ENCODE assay signal across 8 cellular contexts in genomic region chr1:44775930-44776748, GRCh38. TPM values are rescaled to one million over a fixed set of nuclear protein-coding genes. Genes with fewer than 3 reads are reported as not detected.
A peak's percentile ranks its signal among the peaks of the same experiment; 100 is the strongest.
DNase-seq lines count a peak whose midpoint lies in the region; ATAC-seq and TF ChIP-seq lines count a peak whose summit lies in the region.

No MANE protein-coding gene starts in this region.

- H3K27me3 ChIP-seq in neural cell (ENCODE audit: insufficient read depth, low read depth, low read length): no peaks in the 10 kb centered on the region

- H3K36me3 ChIP-seq in neural cell (ENCODE audit: insufficient read depth, low read length): no peaks in the 10 kb centered on the region

- no peak for TF ChIP-seq EP300 in neural cell (conservative IDR thresholded peaks at IDR 0.05; ENCODE audit: poor library complexity, severe bottlenecking)

- H3K9me3 ChIP-seq in neural cell (ENCODE audit: low read length): no peaks in the 10 kb centered on the region

- H3K9me2 ChIP-seq in neural cell (ENCODE audit: insufficient read depth, low read length): no peaks in the 10 kb centered on the region

- TF ChIP-seq POLR2A in erythroblast (IDR thresholded peaks at IDR 0.05; ENCODE audit: low read length): no peak

- DNase-seq in DMS53 (lab: John Stamatoyannopoulos, UW) (peak; percentile 62), DMS53 treated with DMSO at 0.1 percent for 48 hours (lab: John Stamatoyannopoulos, UW; ENCODE audit: unreplicated experiment) (no peak), erythroblast (lab: John Stamatoyannopoulos, UW) (peak; percentile 53 to 69), NCI-H446 (lab: John Stamatoyannopoulos, UW) (no peak)
- peak; percentile 33 to 55 for DNase-seq in activated CD4-positive, alpha-beta T cell treated with anti-CD3 and anti-CD28 coated beads, Interleukin-2, amount 50 U/mL, for 4 hours

- no peaks in the 10 kb centered on the region for H3F3A ChIP-seq in neural cell (ENCODE audit: insufficient read depth, low read length, poor library complexity, severe bottlenecking)

- ATAC-seq in HG03354 (IDR thresholded peaks at IDR 0.05; ENCODE audit: poor library complexity, severe bottlenecking, unreplicated experiment): peak; percentile 22
- no peak for ATAC-seq in HG03571 (IDR thresholded peaks at IDR 0.05; ENCODE audit: unreplicated experiment)

- peak overlapping the region; percentile 95 for H3K9ac ChIP-seq in neural cell (ENCODE audit: low read length)

- H3K79me2 ChIP-seq in neural cell (replicated peaks; ENCODE audit: insufficient read depth, low read length): peaks cover 10% of the 10 kb centered on the region

- H3K4me3 ChIP-seq in neural cell (ENCODE audit: low read length): peak overlapping the region; percentile 81

- peaks cover 2% of the 10 kb centered on the region for H4K20me1 ChIP-seq in neural cell (ENCODE audit: insufficient read depth)

- peak overlapping the region; percentile 96 for H3K27ac ChIP-seq in neural cell (ENCODE audit: low read length)

- no peak for TF ChIP-seq CTCF in neural cell (IDR thresholded peaks at IDR 0.05; ENCODE audit: poor library complexity, severe bottlenecking)

- TF ChIP-seq RAD21 in neural cell (conservative IDR thresholded peaks at IDR 0.05): no peak

- peak overlapping the region; percentile 75 for H3K4me2 ChIP-seq in neural cell (ENCODE audit: low read length)

- H2AFZ ChIP-seq in neural cell (ENCODE audit: low read depth, low read length): peak overlapping the region; percentile 99

TF ChIP-seq in neural cell, 6 proteins besides CTCF, POLR2A, EP300 and RAD21:
- TF ChIP-seq POLR2AphosphoS5 (IDR thresholded peaks at IDR 0.05): no peak
- no peak for TF ChIP-seq MXI1 (conservative IDR thresholded peaks at IDR 0.05; ENCODE audit: poor library complexity, severe bottlenecking)
- TF ChIP-seq TAF1 (IDR thresholded peaks at IDR 0.05; ENCODE audit: low read depth): no peak
- no peak for TF ChIP-seq SMC3 (conservative IDR thresholded peaks at IDR 0.05; ENCODE audit: poor library complexity)
- no peak for TF ChIP-seq EZH2 (IDR thresholded peaks at IDR 0.05; ENCODE audit: borderline replicate concordance, insufficient read depth, low read length, poor library complexity, severe bottlenecking)
- TF ChIP-seq, protein P1, sequence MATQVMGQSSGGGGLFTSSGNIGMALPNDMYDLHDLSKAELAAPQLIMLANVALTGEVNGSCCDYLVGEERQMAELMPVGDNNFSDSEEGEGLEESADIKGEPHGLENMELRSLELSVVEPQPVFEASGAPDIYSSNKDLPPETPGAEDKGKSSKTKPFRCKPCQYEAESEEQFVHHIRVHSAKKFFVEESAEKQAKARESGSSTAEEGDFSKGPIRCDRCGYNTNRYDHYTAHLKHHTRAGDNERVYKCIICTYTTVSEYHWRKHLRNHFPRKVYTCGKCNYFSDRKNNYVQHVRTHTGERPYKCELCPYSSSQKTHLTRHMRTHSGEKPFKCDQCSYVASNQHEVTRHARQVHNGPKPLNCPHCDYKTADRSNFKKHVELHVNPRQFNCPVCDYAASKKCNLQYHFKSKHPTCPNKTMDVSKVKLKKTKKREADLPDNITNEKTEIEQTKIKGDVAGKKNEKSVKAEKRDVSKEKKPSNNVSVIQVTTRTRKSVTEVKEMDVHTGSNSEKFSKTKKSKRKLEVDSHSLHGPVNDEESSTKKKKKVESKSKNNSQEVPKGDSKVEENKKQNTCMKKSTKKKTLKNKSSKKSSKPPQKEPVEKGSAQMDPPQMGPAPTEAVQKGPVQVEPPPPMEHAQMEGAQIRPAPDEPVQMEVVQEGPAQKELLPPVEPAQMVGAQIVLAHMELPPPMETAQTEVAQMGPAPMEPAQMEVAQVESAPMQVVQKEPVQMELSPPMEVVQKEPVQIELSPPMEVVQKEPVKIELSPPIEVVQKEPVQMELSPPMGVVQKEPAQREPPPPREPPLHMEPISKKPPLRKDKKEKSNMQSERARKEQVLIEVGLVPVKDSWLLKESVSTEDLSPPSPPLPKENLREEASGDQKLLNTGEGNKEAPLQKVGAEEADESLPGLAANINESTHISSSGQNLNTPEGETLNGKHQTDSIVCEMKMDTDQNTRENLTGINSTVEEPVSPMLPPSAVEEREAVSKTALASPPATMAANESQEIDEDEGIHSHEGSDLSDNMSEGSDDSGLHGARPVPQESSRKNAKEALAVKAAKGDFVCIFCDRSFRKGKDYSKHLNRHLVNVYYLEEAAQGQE (IDR thresholded peaks at IDR 0.05; ENCODE audit: borderline replicate concordance): no peak

RNA-seq across cellular contexts. Expression of gene RPS8, which starts 0.8 kb away (rescaled TPM):
- polyA plus RNA-seq in neural cell: 2,015 and 2,061 TPM in 2 replicates
- 644 and 721 TPM in 2 replicates for polyA minus RNA-seq in neural cell

RNA-seq across cellular contexts. Expression of gene BEST4, which starts 11.8 kb away (rescaled TPM):
- not detected in 2 replicates for polyA plus RNA-seq in neural cell
- not detected in 2 replicates for polyA minus RNA-seq in neural cell

RNA-seq across cellular contexts. Expression of gene PLK3, which starts 24.0 kb away (rescaled TPM):
- polyA plus RNA-seq in neural cell: 8.3 and 12.1 TPM in 2 replicates
- polyA minus RNA-seq in neural cell: 6.0 and 6.8 TPM in 2 replicates

RNA-seq across cellular contexts. Expression of gene DYNLT4, which starts 31.0 kb away (rescaled TPM):
- polyA plus RNA-seq in neural cell: not detected in 2 replicates
- not detected in 2 replicates for polyA minus RNA-seq in neural cell

RNA-seq across cellular contexts. Expression of gene BTBD19, which starts 32.2 kb away (rescaled TPM):
- polyA plus RNA-seq in neural cell: 0.16 TPM in 1 of 2 replicates, not detected in the other
- not detected in 2 replicates for polyA minus RNA-seq in neural cell

Comparison
In these comparisons a context has a peak if more than half of its experiments do, and no peak if none do; other contexts are left out.
1. DNase-seq: peak in DMS53 (single experiment), activated CD4-positive, alpha-beta T cell treated with anti-CD3 and anti-CD28 coated beads, Interleukin-2, amount 50 U/mL, for 4 hours (2 of 2) and erythroblast (2 of 2); none in DMS53 treated with DMSO at 0.1 percent for 48 hours (single experiment) and NCI-H446 (0 of 2).